8 cellular contexts compared by ENCODE assay signal in the genomic region with DNA sequence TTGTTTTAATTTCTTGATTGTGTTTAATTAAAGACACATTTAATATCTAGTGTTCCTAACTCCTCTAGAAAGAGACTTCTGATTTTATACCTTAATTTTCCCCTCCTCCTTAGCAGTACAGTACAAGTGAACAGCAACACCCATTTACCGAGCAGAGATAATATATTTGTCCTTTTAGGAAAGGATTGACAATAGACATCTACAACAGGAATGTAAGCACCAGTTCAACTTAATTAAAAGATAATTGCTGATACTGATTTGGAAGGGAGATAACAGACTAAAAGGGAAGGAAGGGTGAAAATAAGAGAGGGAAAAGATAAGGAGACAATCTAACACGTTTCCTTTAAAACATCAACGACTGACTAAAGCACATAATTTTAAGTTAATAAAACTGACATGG.
DNase-seq lines count a peak whose midpoint lies in the region; ATAC-seq, FAIRE-seq and TF ChIP-seq lines count a peak whose summit lies in the region.

No MANE protein-coding gene starts in this region.

- H3K27me3 ChIP-seq in body of pancreas (no peaks in the 10 kb centered on the region), uterus (no peaks in the 10 kb centered on the region)

- H3K4me1 Mint-ChIP-seq in activated T-cell treated with anti-CD3 and anti-CD28 coated beads, Interleukin-2, amount 50 U/mL, for 24 hours (ENCODE audit: low read depth) = peaks cover 65% of the 10 kb centered on the region

- peak; percentile 30 for ATAC-seq in body of pancreas

- DNase-seq in activated T-cell treated with anti-CD3 and anti-CD28 coated beads, Interleukin-2, amount 50 U/mL, for 24 hours = no peak
- no peak for DNase-seq in activated T-cell treated with anti-CD3 and anti-CD28 coated beads, Interleukin-2, amount 50 U/mL, for 1 hour
- DNase-seq in HTR-8/SVneo (ENCODE audit: insufficient read length, low spot score) = peak; percentile 11
- DNase-seq in body of pancreas = no peak
- peak; percentile 9 to 10 for DNase-seq in lung microvascular endothelial cell (ENCODE audit: low read depth in 2 of 2)
- DNase-seq in uterus = no peak
- DNase-seq in dedifferentiated amniotic fluid mesenchymal stem cell (ENCODE audit: extremely low spot score) = no peak
- DNase-seq in activated CD4-positive, alpha-beta T cell treated with anti-CD3 and anti-CD28 coated beads, Interleukin-2, amount 50 U/mL, for 4 hours = no peak

- H3K27ac ChIP-seq in body of pancreas = peak overlapping the region; percentile 41 to 72 (median 70)
- H3K27ac ChIP-seq in uterus = peak overlapping the region; percentile 79 to 89

- 1 to 2% methylated on average over 3 of the region's 3 CpGs for WGBS in body of pancreas, 2 donors

- no peaks in the 10 kb centered on the region for H3K27me3 Mint-ChIP-seq in activated T-cell treated with anti-CD3 and anti-CD28 coated beads, Interleukin-2, amount 50 U/mL, for 24 hours

- TF ChIP-seq POLR2A in body of pancreas (IDR thresholded peaks at IDR 0.05) (no peak), uterus (IDR thresholded peaks at IDR 0.05) (no peak)

- FAIRE-seq in HTR-8/SVneo (lab: Jason Lieb, UNC) = no peak

- peak overlapping the region; percentile 73 for H3K4me3 Mint-ChIP-seq in activated T-cell treated with anti-CD3 and anti-CD28 coated beads, Interleukin-2, amount 50 U/mL, for 24 hours

- no peaks in the 10 kb centered on the region for H3K9me3 Mint-ChIP-seq in activated T-cell treated with anti-CD3 and anti-CD28 coated beads, Interleukin-2, amount 50 U/mL, for 24 hours

- H3K4me1 ChIP-seq in body of pancreas (peaks cover 24% of the 10 kb centered on the region), uterus (peaks cover 3 to 8% of the 10 kb centered on the region in 2 donors)

- H3K36me3 ChIP-seq in body of pancreas (replicated peaks in 1 of 2; ENCODE audit: insufficient read depth in 1 of 2, low read depth in 2 of 2) (no peaks in the 10 kb centered on the region), uterus (no peaks in the 10 kb centered on the region)

- H3K9me3 ChIP-seq in body of pancreas = no peaks in the 10 kb centered on the region
- no peaks in the 10 kb centered on the region for H3K9me3 ChIP-seq in uterus

- intact Hi-C loops in body of pancreas (cut with DNase I) = no loop called here
- intact Hi-C loops in uterus (cut with DNase I; ENCODE audit: low total_unique reads) = no loop called here

- H3K4me3 ChIP-seq in body of pancreas (no peak overlapping the region), uterus (peak overlapping the region; percentile 24 to 45)

- TF ChIP-seq CTCF in body of pancreas (IDR thresholded peaks at IDR 0.05) = no peak
- no peak for TF ChIP-seq CTCF in uterus (IDR thresholded peaks at IDR 0.05)

- peak overlapping the region; percentile 89 for H3K27ac Mint-ChIP-seq in activated T-cell treated with anti-CD3 and anti-CD28 coated beads, Interleukin-2, amount 50 U/mL, for 24 hours

- no peaks in the 10 kb centered on the region for H3K36me3 Mint-ChIP-seq in activated T-cell treated with anti-CD3 and anti-CD28 coated beads, Interleukin-2, amount 50 U/mL, for 24 hours (ENCODE audit: low read depth)

Comparison
In these comparisons a context has a peak if more than half of its experiments do, and no peak if none do; other contexts are left out.
1. DNase-seq: peak in HTR-8/SVneo (single experiment) and lung microvascular endothelial cell (2 of 2); none in activated T-cell treated with anti-CD3 and anti-CD28 coated beads, Interleukin-2, amount 50 U/mL, for 24 hours (single experiment), activated T-cell treated with anti-CD3 and anti-CD28 coated beads, Interleukin-2, amount 50 U/mL, for 1 hour (single experiment), body of pancreas (0 of 4), uterus (0 of 2), dedifferentiated amniotic fluid mesenchymal stem cell (single experiment) and activated CD4-positive, alpha-beta T cell treated with anti-CD3 and anti-CD28 coated beads, Interleukin-2, amount 50 U/mL, for 4 hours (0 of 2).
2. H3K4me3 ChIP-seq: peak in uterus (2 of 2); none in body of pancreas (0 of 2).